ENCODE assay signal across 29 cellular contexts in the genomic region with DNA sequence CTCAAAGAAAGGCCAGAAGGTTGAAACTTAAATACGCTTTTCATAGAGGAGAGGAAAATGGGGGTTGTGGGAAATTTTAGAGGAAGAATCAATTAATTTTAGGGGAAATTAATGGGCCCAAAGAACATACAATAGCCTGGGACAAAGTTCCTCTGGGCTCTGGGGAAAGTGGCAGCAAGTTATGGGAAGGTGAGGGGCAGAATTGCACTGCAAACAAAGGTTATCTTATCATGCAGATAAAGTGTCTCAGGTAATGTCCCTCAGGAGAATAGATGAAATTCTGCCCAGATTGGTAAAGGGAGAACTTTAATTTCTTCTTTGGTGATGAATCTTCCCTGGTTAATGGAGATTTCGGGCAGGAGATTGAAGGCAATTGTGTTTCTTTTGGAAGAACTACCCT.
DNase-seq lines count a peak whose midpoint lies in the region; TF ChIP-seq lines count a peak whose summit lies in the region.
"Had no signal": no experiment of that assay in that cellular context is flagged by ENCODE, and none has a peak within 500 bp of the region (broad histone marks: within the 10 kb centered on the region; RNA-seq: fewer than 3 reads in every experiment).

No MANE protein-coding gene starts in this region.

- no peaks in the 10 kb centered on the region for H3K4me1 ChIP-seq in HEK293 (ENCODE audit: control insufficient read depth, insufficient read depth, low read length)
- H3K4me1 ChIP-seq: A549; BE2C; BLaER1; BLaER1 treated with 17β-estradiol and CSF1 and Interleukin-3, amounts not matched to agents 10 nM and 100 nM; Caco-2 had no signal

- peaks cover 8% of the 10 kb centered on the region for H3K36me3 Mint-ChIP-seq in activated CD4-positive, alpha-beta T cell treated with anti-CD3 and anti-CD28 coated beads, Interleukin-2, amount 10 ng/mL, durations not matched to agents 24 days and 14 days (ENCODE audit: low read depth)
- H3K36me3 Mint-ChIP-seq: CD14-positive monocyte; CD8-positive, alpha-beta T cell had no signal

- CTCF ChIA-PET in HEK293 (lab: Yijun Ruan, JAX) = no interaction called here

- H3K27me3 Mint-ChIP-seq in activated CD4-positive, alpha-beta T cell treated with anti-CD3 and anti-CD28 coated beads, Interleukin-2, amount 10 ng/mL, durations not matched to agents 24 days and 14 days = peaks cover 1% of the 10 kb centered on the region
- H3K27me3 Mint-ChIP-seq: B cell; CD4-positive, alpha-beta T cell; CD8-positive, alpha-beta memory T cell had no signal

- H3K4me3 Mint-ChIP-seq in activated CD4-positive, alpha-beta T cell treated with anti-CD3 and anti-CD28 coated beads, Interleukin-2, amount 10 ng/mL, durations not matched to agents 24 days and 14 days = no peak overlapping the region
- H3K4me3 Mint-ChIP-seq: B cell; CD14-positive monocyte; CD4-positive, alpha-beta memory T cell; CD4-positive, alpha-beta T cell; CD4-positive, CD25-positive, alpha-beta regulatory T cell; CD8-positive, alpha-beta memory T cell; CD8-positive, alpha-beta T cell had no signal

- POLR2A ChIA-PET in HEK293 (lab: Yijun Ruan, JAX) = no interaction called here

- no peaks in the 10 kb centered on the region for H3K36me3 ChIP-seq in HEK293 (ENCODE audit: control insufficient read depth in 2 of 2, insufficient read depth in 1 of 2, low read length in 2 of 2)
- H3K36me3 ChIP-seq: BE2C; BLaER1; BLaER1 treated with 17β-estradiol and CSF1 and Interleukin-3, amounts not matched to agents 10 nM and 100 nM had no signal

- TF ChIP-seq CTCF in HEK293 (tag by site-specific recombination; IDR thresholded peaks at IDR 0.05) = no peak

- H3K27ac Mint-ChIP-seq in activated CD4-positive, alpha-beta T cell treated with anti-CD3 and anti-CD28 coated beads, Interleukin-2, amount 10 ng/mL, durations not matched to agents 24 days and 14 days = no peak overlapping the region
- H3K27ac Mint-ChIP-seq: B cell; CD14-positive monocyte; CD4-positive, alpha-beta memory T cell; CD4-positive, alpha-beta T cell; CD4-positive, CD25-positive, alpha-beta regulatory T cell; CD8-positive, alpha-beta memory T cell; CD8-positive, alpha-beta T cell had no signal

- no peaks in the 10 kb centered on the region for H3K9me3 ChIP-seq in HEK293 (ENCODE audit: control insufficient read depth, insufficient read depth, low read depth, low read length)
- H3K9me3 ChIP-seq: A549, BE2C had no signal

- intact Hi-C loops in activated CD4-positive, alpha-beta T cell treated with anti-CD3 and anti-CD28 coated beads, Interleukin-2, amount 10 ng/mL, durations not matched to agents 24 days and 14 days (cut with micrococcal nuclease) = no loop called here

- H3K4me1 Mint-ChIP-seq in activated CD4-positive, alpha-beta T cell treated with anti-CD3 and anti-CD28 coated beads, Interleukin-2, amount 10 ng/mL, durations not matched to agents 24 days and 14 days = peaks cover 3% of the 10 kb centered on the region
- H3K4me1 Mint-ChIP-seq: CD4-positive, alpha-beta memory T cell; CD8-positive, alpha-beta memory T cell had no signal

- peak; percentile 16 for DNase-seq in activated CD4-positive, alpha-beta T cell treated with anti-CD3 and anti-CD28 coated beads, Interleukin-2, amount 10 ng/mL, durations not matched to agents 24 days and 14 days
- no peak for DNase-seq in activated CD4-positive, alpha-beta T cell treated with anti-CD3 and anti-CD28 coated beads, Interleukin-2, amount 50 U/mL, for 1 hour
- no peak for DNase-seq in EL
- DNase-seq: 8988T; ACHN; AML-193; BE2C; C1 segment of cervical spinal cord; Caco-2; Calu3; CD4-positive, alpha-beta memory T cell; CD4-positive, alpha-beta T cell; CD4-positive, CD25-positive, alpha-beta regulatory T cell; CD8-positive, alpha-beta memory T cell; CD8-positive, alpha-beta T cell; DMS 273 treated with DMSO at 0.1 percent for 48 hours; DMS153; DMS53; DMS79; DMS79 treated with DMSO at 0.1 percent for 48 hours; DND-41 had no signal

- H3K4me3 ChIP-seq in HEK293 (ENCODE audit: low read depth, low read length) = no peak overlapping the region
- H3K4me3 ChIP-seq: A549; BLaER1; BLaER1 treated with 17β-estradiol and CSF1 and Interleukin-3, amounts not matched to agents 10 nM and 100 nM had no signal

- H3K9me3 Mint-ChIP-seq in activated CD4-positive, alpha-beta T cell treated with anti-CD3 and anti-CD28 coated beads, Interleukin-2, amount 10 ng/mL, durations not matched to agents 24 days and 14 days = peaks cover 28% of the 10 kb centered on the region

- H3K27ac ChIP-seq in HEK293 (ENCODE audit: extremely low read depth, low read depth, low read length) = no peak overlapping the region
- H3K27ac ChIP-seq: 22Rv1; A549; BLaER1; BLaER1 treated with 17β-estradiol and CSF1 and Interleukin-3, amounts not matched to agents 10 nM and 100 nM; C4-2B had no signal

TF ChIP-seq in HEK293, 187 proteins besides CTCF, POLR2A, EP300 and RAD21:
- TF ChIP-seq ZNF768 (tag by site-specific recombination; IDR thresholded peaks at IDR 0.05) (no peak), ZNF140 (tag by site-specific recombination; IDR thresholded peaks at IDR 0.05) (peak; percentile 75), ZNF514 (tag by site-specific recombination; IDR thresholded peaks at IDR 0.05) (no peak), ZNF473 (tag by site-specific recombination; IDR thresholded peaks at IDR 0.05) (no peak), ZNF530 (tag by site-specific recombination; IDR thresholded peaks at IDR 0.05; ENCODE audit: low read depth) (peak; percentile 92), ZNF501 (tag by site-specific recombination; IDR thresholded peaks at IDR 0.05) (no peak), KLF16 (tag by site-specific recombination; IDR thresholded peaks at IDR 0.05) (no peak)
- TF ChIP-seq, protein P1, sequence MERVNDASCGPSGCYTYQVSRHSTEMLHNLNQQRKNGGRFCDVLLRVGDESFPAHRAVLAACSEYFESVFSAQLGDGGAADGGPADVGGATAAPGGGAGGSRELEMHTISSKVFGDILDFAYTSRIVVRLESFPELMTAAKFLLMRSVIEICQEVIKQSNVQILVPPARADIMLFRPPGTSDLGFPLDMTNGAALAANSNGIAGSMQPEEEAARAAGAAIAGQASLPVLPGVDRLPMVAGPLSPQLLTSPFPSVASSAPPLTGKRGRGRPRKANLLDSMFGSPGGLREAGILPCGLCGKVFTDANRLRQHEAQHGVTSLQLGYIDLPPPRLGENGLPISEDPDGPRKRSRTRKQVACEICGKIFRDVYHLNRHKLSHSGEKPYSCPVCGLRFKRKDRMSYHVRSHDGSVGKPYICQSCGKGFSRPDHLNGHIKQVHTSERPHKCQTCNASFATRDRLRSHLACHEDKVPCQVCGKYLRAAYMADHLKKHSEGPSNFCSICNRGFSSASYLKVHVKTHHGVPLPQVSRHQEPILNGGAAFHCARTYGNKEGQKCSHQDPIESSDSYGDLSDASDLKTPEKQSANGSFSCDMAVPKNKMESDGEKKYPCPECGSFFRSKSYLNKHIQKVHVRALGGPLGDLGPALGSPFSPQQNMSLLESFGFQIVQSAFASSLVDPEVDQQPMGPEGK (tag by site-specific recombination; IDR thresholded peaks at IDR 0.05) = no peak
TF ChIP-seq in HEK293: peak in this region for 2.
